ENCODE assay signal across 13 cellular contexts in genomic region chr4:153447175-153447887, GRCh38. TPM values are rescaled to one million over a fixed set of nuclear protein-coding genes. Genes with fewer than 3 reads are reported as not detected.
DNase-seq lines count a peak whose midpoint lies in the region; ATAC-seq and TF ChIP-seq lines count a peak whose summit lies in the region.
"Had no signal": no experiment of that assay in that cellular context is flagged by ENCODE, and none has a peak within 500 bp of the region (broad histone marks: within the 10 kb centered on the region; RNA-seq: fewer than 3 reads in every experiment).

No MANE protein-coding gene starts in this region.

- POLR2A ChIA-PET in HEK293 (lab: Yijun Ruan, JAX) = no interaction called here
- POLR2A ChIA-PET in CD8-positive, alpha-beta T cell (lab: Charles Lee) = interaction anchor here (0.6 to 1.4 kb wide), 3 partner anchors 19 to 124 kb away, joined by 3 to 4 read pairs (median 3); partner anchors contain the start of gene TMEM131L

- peak overlapping the region; percentile 44 for H2AFZ ChIP-seq in smooth muscle cell (ENCODE audit: low read depth)

- no peaks in the 10 kb centered on the region for H3K27me3 ChIP-seq in left ventricle myocardium inferior (ENCODE audit: low read depth)
- H3K27me3 ChIP-seq in smooth muscle cell (ENCODE audit: low read depth) = no peaks in the 10 kb centered on the region
- H3K27me3 ChIP-seq in CD8-positive, alpha-beta T cell (ENCODE audit: insufficient read depth, low read length) = no peaks in the 10 kb centered on the region

- H3K4me3 Mint-ChIP-seq in CD8-positive, alpha-beta T cell = no peak overlapping the region
- H3K4me3 Mint-ChIP-seq: activated naive CD4-positive, alpha-beta T cell treated with anti-CD3 and anti-CD28 coated beads, Interleukin-2, amount 10 ng/mL, durations not matched to agents 7 days and 5 days; T-helper 17 cell had no signal

- DNase-seq in SK-N-MC (ENCODE audit: low read depth, low spot score) (no peak), left ventricle myocardium inferior (no peak), smooth muscle cell (lab: John Stamatoyannopoulos, UW; ENCODE audit: unreplicated experiment) (no peak), MV-4-11 (lab: John Stamatoyannopoulos, UW) (no peak)
- no peak for DNase-seq in CD8-positive, alpha-beta T cell
- DNase-seq: activated naive CD4-positive, alpha-beta T cell treated with anti-CD3 and anti-CD28 coated beads, Interleukin-2, amount 10 ng/mL, durations not matched to agents 7 days and 5 days; DND-41; nucleus accumbens; T-helper 17 cell had no signal

- H3K27me3 Mint-ChIP-seq in CD8-positive, alpha-beta T cell (ENCODE audit: low read depth) = no peaks in the 10 kb centered on the region
- H3K27me3 Mint-ChIP-seq: activated naive CD4-positive, alpha-beta T cell treated with anti-CD3 and anti-CD28 coated beads, Interleukin-2, amount 10 ng/mL, durations not matched to agents 7 days and 5 days; T-helper 17 cell had no signal

- no peaks in the 10 kb centered on the region for H3K36me3 Mint-ChIP-seq in CD8-positive, alpha-beta T cell
- H3K36me3 Mint-ChIP-seq: activated naive CD4-positive, alpha-beta T cell treated with anti-CD3 and anti-CD28 coated beads, Interleukin-2, amount 10 ng/mL, durations not matched to agents 7 days and 5 days had no signal

- intact Hi-C loops in left ventricle myocardium inferior (cut with micrococcal nuclease) = no loop called here
- intact Hi-C loops in CD8-positive, alpha-beta T cell (cut with DNase I, micrococcal nuclease) = loop anchor here in 1 of 2 experiments (1.0 kb wide), 1 partner anchor 8 kb away; no protein-coding TSS in a partner anchor

- H3K4me1 ChIP-seq in HEK293 (ENCODE audit: control insufficient read depth, insufficient read depth, low read length) (0 out of 2 replicates have a peak, but pooled peaks cover 5% of the 10 kb centered on the region), left ventricle myocardium inferior (peaks cover 19% of the 10 kb centered on the region), smooth muscle cell (ENCODE audit: low read depth) (peaks cover 3% of the 10 kb centered on the region)
- H3K4me1 ChIP-seq in CD8-positive, alpha-beta T cell (ENCODE audit: insufficient read depth, low read length) = peaks cover 14% of the 10 kb centered on the region

- H3K4me1 Mint-ChIP-seq in CD8-positive, alpha-beta T cell (ENCODE audit: low read depth) = peaks cover 21% of the 10 kb centered on the region

- H3K27ac Mint-ChIP-seq in CD8-positive, alpha-beta T cell = no peak overlapping the region
- H3K27ac Mint-ChIP-seq: activated naive CD4-positive, alpha-beta T cell treated with anti-CD3 and anti-CD28 coated beads, Interleukin-2, amount 10 ng/mL, durations not matched to agents 7 days and 5 days; T-helper 17 cell had no signal

- no peak overlapping the region for H3K4me3 ChIP-seq in HEK293 (ENCODE audit: low read depth, low read length)
- H3K4me3 ChIP-seq in SK-N-MC = peak overlapping the region; percentile 66
- peak overlapping the region; percentile 35 for H3K4me3 ChIP-seq in left ventricle myocardium inferior
- peak overlapping the region; percentile 29 for H3K4me3 ChIP-seq in smooth muscle cell
- no peak overlapping the region for H3K4me3 ChIP-seq in CD8-positive, alpha-beta T cell (ENCODE audit: low read depth, low read length)

- CTCF ChIA-PET in HEK293 (lab: Yijun Ruan, JAX) = interaction anchor here (0.6 to 1.4 kb wide), 3 partner anchors 14 to 885 kb away, joined by 3 to 9 read pairs (median 3); no protein-coding TSS in a partner anchor
- CTCF ChIA-PET in CD8-positive, alpha-beta T cell (lab: Charles Lee) = interaction anchor here (1.1 to 3.2 kb wide), 4 partner anchors 14 to 127 kb away, joined by 3 to 13 read pairs (median 8); no protein-coding TSS in a partner anchor

- H3K9ac ChIP-seq in SK-N-MC (ENCODE audit: insufficient read length) (no peak overlapping the region), smooth muscle cell (ENCODE audit: low read depth) (no peak overlapping the region)
- H3K9ac ChIP-seq: KMS-11 had no signal

- H3K4me2 ChIP-seq in smooth muscle cell = peak overlapping the region; percentile 79
- H3K4me2 ChIP-seq: KMS-11 had no signal

- ATAC-seq in GM21526 (IDR thresholded peaks at IDR 0.05; ENCODE audit: low FRiP score, unreplicated experiment) = no peak
- ATAC-seq in CD8-positive, alpha-beta T cell = no peak
- no peak for ATAC-seq in GM18873 (IDR thresholded peaks at IDR 0.05; ENCODE audit: low FRiP score, unreplicated experiment)
- ATAC-seq: T-helper 17 cell had no signal

- H3K27ac ChIP-seq in HEK293 (ENCODE audit: extremely low read depth, low read depth, low read length) (peak overlapping the region; percentile 72), SK-N-MC (peak overlapping the region; percentile 73), left ventricle myocardium inferior (replicated peaks) (peak overlapping the region; percentile 21), smooth muscle cell (ENCODE audit: low read depth) (peak overlapping the region; percentile 47)
- H3K27ac ChIP-seq in CD8-positive, alpha-beta T cell (ENCODE audit: low read depth, low read length) = no peak overlapping the region
- H3K27ac ChIP-seq: KMS-11 had no signal

- TF ChIP-seq CTCF in HEK293 (tag by site-specific recombination; IDR thresholded peaks at IDR 0.05) (no peak), left ventricle myocardium inferior (IDR thresholded peaks at IDR 0.05; ENCODE audit: borderline replicate concordance) (no peak), smooth muscle cell (IDR thresholded peaks at IDR 0.05; ENCODE audit: borderline replicate concordance, insufficient read depth, poor library complexity, severe bottlenecking) (no peak)
- no peak for TF ChIP-seq CTCF in CD8-positive, alpha-beta T cell (IDR thresholded peaks at IDR 0.05)

- H3K9me3 Mint-ChIP-seq in CD8-positive, alpha-beta T cell = no peaks in the 10 kb centered on the region
- H3K9me3 Mint-ChIP-seq: activated naive CD4-positive, alpha-beta T cell treated with anti-CD3 and anti-CD28 coated beads, Interleukin-2, amount 10 ng/mL, durations not matched to agents 7 days and 5 days had no signal

- H4K20me1 ChIP-seq in smooth muscle cell (ENCODE audit: low read depth) = no peaks in the 10 kb centered on the region

- WGBS in smooth muscle cell (ENCODE audit: low lambda C conversion rate) = 67% methylated on average over 5 of the region's 5 CpGs

- H3K9me3 ChIP-seq in HEK293 (ENCODE audit: control insufficient read depth, insufficient read depth, low read depth, low read length) = no peaks in the 10 kb centered on the region
- no peaks in the 10 kb centered on the region for H3K9me3 ChIP-seq in SK-N-MC (ENCODE audit: low read depth, low read length)
- no peaks in the 10 kb centered on the region for H3K9me3 ChIP-seq in left ventricle myocardium inferior (replicated peaks)
- no peaks in the 10 kb centered on the region for H3K9me3 ChIP-seq in smooth muscle cell (replicated peaks; ENCODE audit: low read depth)
- H3K9me3 ChIP-seq in CD8-positive, alpha-beta T cell (ENCODE audit: low read length) = no peaks in the 10 kb centered on the region

- H3K36me3 ChIP-seq in HEK293 (ENCODE audit: control insufficient read depth in 2 of 2, insufficient read depth in 1 of 2, low read length in 2 of 2) = no peaks in the 10 kb centered on the region
- H3K36me3 ChIP-seq in SK-N-MC (ENCODE audit: insufficient read depth, low read length) = no peaks in the 10 kb centered on the region
- no peaks in the 10 kb centered on the region for H3K36me3 ChIP-seq in left ventricle myocardium inferior
- H3K36me3 ChIP-seq in smooth muscle cell (ENCODE audit: low read depth) = no peaks in the 10 kb centered on the region
- H3K36me3 ChIP-seq in CD8-positive, alpha-beta T cell (ENCODE audit: insufficient read depth, low read length) = no peaks in the 10 kb centered on the region

- peaks cover 7% of the 10 kb centered on the region for H3F3A ChIP-seq in smooth muscle cell (ENCODE audit: low read depth)

- H3K79me2 ChIP-seq in smooth muscle cell (ENCODE audit: low read depth) = no peaks in the 10 kb centered on the region

TF ChIP-seq in HEK293, 187 proteins besides CTCF, POLR2A, EP300 and RAD21 (continues in another document):
- TF ChIP-seq ZNF585B (tag by site-specific recombination; IDR thresholded peaks at IDR 0.05) (no peak), PRDM4 (tag by site-specific recombination; IDR thresholded peaks at IDR 0.05) (peak; percentile 16; the same call in 1 of the 2 replicates), ZNF274 (IDR thresholded peaks at IDR 0.05; ENCODE audit: low read length) (no peak), ZNF274 (tag by site-specific recombination; IDR thresholded peaks at IDR 0.05; ENCODE audit: borderline replicate concordance) (no peak), ZFHX2 (tag by site-specific recombination; conservative IDR thresholded peaks at IDR 0.05) (no peak), OVOL3 (tag by site-specific recombination; IDR thresholded peaks at IDR 0.05) (0 out of 2 replicates have a peak, but pooled peaks have one; percentile 53), YY1 (tag by site-specific recombination; IDR thresholded peaks at IDR 0.05) (no peak), ZBTB1 (tag by site-specific recombination; IDR thresholded peaks at IDR 0.05) (no peak), ZNF623 (tag by site-specific recombination; IDR thresholded peaks at IDR 0.05) (no peak), MZF1 (tag by site-specific recombination; IDR thresholded peaks at IDR 0.05; ENCODE audit: borderline replicate concordance) (peak; percentile 59), ZNF423 (tag by site-specific recombination; IDR thresholded peaks at IDR 0.05) (no peak), WT1 (tag by site-specific recombination; IDR thresholded peaks at IDR 0.05) (peak; percentile 83), ZXDB (tag by site-specific recombination; IDR thresholded peaks at IDR 0.05) (peak; percentile 47; the same call in 1 of the 2 replicates)

RNA-seq across cellular contexts. Expression of gene TMEM131L, which starts 18.8 kb away (rescaled TPM):
- 14.9 TPM for total RNA-seq in left ventricle myocardium inferior
- total RNA-seq in smooth muscle cell = 6.7 and 12.9 TPM in 2 replicates
- polyA plus RNA-seq in smooth muscle cell = 2.6 and 4.3 TPM in 2 replicates
- 10 to 100 TPM; 80.8 to 83.1 TPM for total RNA-seq in CD8-positive, alpha-beta T cell

Comparison
In these comparisons a context has a peak if more than half of its experiments do, and no peak if none do; other contexts are left out.
1. H3K4me3 ChIP-seq: peak in SK-N-MC (single experiment), left ventricle myocardium inferior (single experiment) and smooth muscle cell (single experiment); none in HEK293 (single experiment) and CD8-positive, alpha-beta T cell (single experiment).